In genomic region chr11:78257654-78258053, GRCh38 we compare ENCODE assay signal across 13 cellular contexts.
DNase-seq lines count a peak whose midpoint lies in the region; ATAC-seq and TF ChIP-seq lines count a peak whose summit lies in the region.
"Had no signal": no experiment of that assay in that cellular context is flagged by ENCODE, and none has a peak within 500 bp of the region (broad histone marks: within the 10 kb centered on the region; RNA-seq: fewer than 3 reads in every experiment).

No MANE protein-coding gene starts in this region.

- no peak overlapping the region for H3K4me3 ChIP-seq in ascending aorta
- H3K4me3 ChIP-seq in gastroesophageal sphincter = no peak overlapping the region
- no peak overlapping the region for H3K4me3 ChIP-seq in smooth muscle cell
- H3K4me3 ChIP-seq in upper lobe of right lung = no peak overlapping the region
- no peak overlapping the region for H3K4me3 ChIP-seq in GM23248

- WGBS in gastroesophageal sphincter (ENCODE audit: low coverage in 1 of 2), 2 donors = 86 to 96% methylated on average over 3 of the region's 3 CpGs
- 86% methylated on average over 3 of the region's 3 CpGs for WGBS in smooth muscle cell (ENCODE audit: low lambda C conversion rate)
- WGBS in GM23248 (ENCODE audit: low coverage in 1 of 2, low lambda C conversion rate in 2 of 2, missing lambda C conversion rate in 2 of 2), 2 experiments = 91% methylated on average over 3 of the region's 3 CpGs

- ATAC-seq in gastroesophageal sphincter (no peak), upper lobe of right lung (no peak)
- ATAC-seq: Panc1 had no signal

- no peaks in the 10 kb centered on the region for H3K27me3 ChIP-seq in ascending aorta
- no peaks in the 10 kb centered on the region for H3K27me3 ChIP-seq in gastroesophageal sphincter
- H3K27me3 ChIP-seq in smooth muscle cell (ENCODE audit: low read depth) = no peaks in the 10 kb centered on the region
- H3K27me3 ChIP-seq in upper lobe of right lung = no peaks in the 10 kb centered on the region
- no peaks in the 10 kb centered on the region for H3K27me3 ChIP-seq in GM23248 (replicated peaks; ENCODE audit: insufficient read depth)
- H3K27me3 ChIP-seq: BE2C had no signal

- TF ChIP-seq POLR2A in gastroesophageal sphincter (IDR thresholded peaks at IDR 0.05) = no peak

- no peak for DNase-seq in ascending aorta (ENCODE audit: low spot score in 2 of 2)
- DNase-seq in smooth muscle cell (lab: John Stamatoyannopoulos, UW; ENCODE audit: unreplicated experiment) = no peak
- DNase-seq in upper lobe of right lung = no peak
- DNase-seq in NCI-H1436 treated with DMSO at 0.1 percent for 48 hours (lab: John Stamatoyannopoulos, UW) = no peak
- DNase-seq in HT-29 (ENCODE audit: low spot score) = no peak
- no peak for DNase-seq in GM23248
- DNase-seq: BE2C; CD4-positive, alpha-beta memory T cell; NCI-H1930; NCI-H2171; SHP77 had no signal

- H3K4me2 ChIP-seq in smooth muscle cell = no peak overlapping the region
- no peak overlapping the region for H3K4me2 ChIP-seq in GM23248 (ENCODE audit: unreplicated experiment)

- in situ Hi-C loops in GM23248 (cut with MboI) = no loop called here

- no peak for TF ChIP-seq EP300 in gastroesophageal sphincter (IDR thresholded peaks at IDR 0.05)

- H3K27ac ChIP-seq in ascending aorta (peak overlapping the region; percentile 79 to 82), gastroesophageal sphincter (peak overlapping the region in 3 of 4 donors; percentile 29 to 61 (median 53)), smooth muscle cell (ENCODE audit: low read depth) (peak overlapping the region; percentile 88), upper lobe of right lung (peak overlapping the region; percentile 56), GM23248 (no peak overlapping the region)

- H4K20me1 ChIP-seq in smooth muscle cell (ENCODE audit: low read depth) (no peaks in the 10 kb centered on the region), GM23248 (ENCODE audit: insufficient read depth) (no peaks in the 10 kb centered on the region)

- H3K4me1 ChIP-seq in ascending aorta (peaks cover 7 to 42% of the 10 kb centered on the region in 2 donors), gastroesophageal sphincter (peaks cover 3 to 35% (median 5%) of the 10 kb centered on the region in 3 donors), smooth muscle cell (ENCODE audit: low read depth) (no peaks in the 10 kb centered on the region), upper lobe of right lung (peaks cover 8% of the 10 kb centered on the region), GM23248 (ENCODE audit: insufficient read depth) (peaks cover 26% of the 10 kb centered on the region)
- H3K4me1 ChIP-seq: BE2C had no signal

- no peak overlapping the region for H3K9ac ChIP-seq in smooth muscle cell (ENCODE audit: low read depth)
- H3K9ac ChIP-seq in GM23248 = no peak overlapping the region

- no peaks in the 10 kb centered on the region for H3K9me3 ChIP-seq in ascending aorta
- H3K9me3 ChIP-seq in gastroesophageal sphincter = no peaks in the 10 kb centered on the region
- no peaks in the 10 kb centered on the region for H3K9me3 ChIP-seq in smooth muscle cell (replicated peaks; ENCODE audit: low read depth)
- H3K9me3 ChIP-seq in upper lobe of right lung = no peaks in the 10 kb centered on the region
- H3K9me3 ChIP-seq in GM23248 (ENCODE audit: low read depth) = no peaks in the 10 kb centered on the region
- H3K9me3 ChIP-seq: BE2C had no signal

- H3K9me2 ChIP-seq in GM23248 (ENCODE audit: insufficient read depth) = no peaks in the 10 kb centered on the region

- intact Hi-C loops in ascending aorta (cut with DNase I) (loop anchor here (2.0 kb wide), 1 partner anchor 25 kb away; no protein-coding TSS in a partner anchor), upper lobe of right lung (cut with DNase I) (no loop called here)

- H2AFZ ChIP-seq in smooth muscle cell (ENCODE audit: low read depth) = no peak overlapping the region
- no peak overlapping the region for H2AFZ ChIP-seq in GM23248

- TF ChIP-seq CTCF in ascending aorta (IDR thresholded peaks at IDR 0.05) (no peak), gastroesophageal sphincter (IDR thresholded peaks at IDR 0.05) (no peak), smooth muscle cell (IDR thresholded peaks at IDR 0.05; ENCODE audit: borderline replicate concordance, insufficient read depth, poor library complexity, severe bottlenecking) (no peak), upper lobe of right lung (IDR thresholded peaks at IDR 0.05) (no peak)

- peaks cover 32% of the 10 kb centered on the region for H3K79me2 ChIP-seq in smooth muscle cell (ENCODE audit: low read depth)
- H3K79me2 ChIP-seq in GM23248 (ENCODE audit: insufficient read depth) = no peaks in the 10 kb centered on the region

- peaks cover 12% of the 10 kb centered on the region for H3F3A ChIP-seq in smooth muscle cell (ENCODE audit: low read depth)
- H3F3A ChIP-seq in GM23248 (ENCODE audit: insufficient read depth) = peaks cover 19% of the 10 kb centered on the region

- H3K36me3 ChIP-seq in ascending aorta (no peaks in the 10 kb centered on the region), gastroesophageal sphincter (no peaks in the 10 kb centered on the region), smooth muscle cell (ENCODE audit: low read depth) (no peaks in the 10 kb centered on the region), upper lobe of right lung (no peaks in the 10 kb centered on the region), GM23248 (ENCODE audit: low read depth) (no peaks in the 10 kb centered on the region)
- H3K36me3 ChIP-seq: BE2C had no signal
